ENCODE assay signal across 9 cellular contexts in genomic region chrX:41086627-41086932, GRCh38. TPM values are rescaled to one million over a fixed set of nuclear protein-coding genes. Genes with fewer than 3 reads are reported as not detected.
DNase-seq lines count a peak whose midpoint lies in the region; ATAC-seq and TF ChIP-seq lines count a peak whose summit lies in the region.
"Had no signal": no experiment of that assay in that cellular context is flagged by ENCODE, and none has a peak within 500 bp of the region (broad histone marks: within the 10 kb centered on the region; RNA-seq: fewer than 3 reads in every experiment).

No MANE protein-coding gene starts in this region.

- peaks cover 9% of the 10 kb centered on the region for H3K4me1 ChIP-seq in Panc1 (ENCODE audit: control insufficient read depth, insufficient read depth, low read length)
- H3K4me1 ChIP-seq in parathyroid adenoma = peaks cover 3% of the 10 kb centered on the region

- H3K27ac ChIP-seq in Panc1 (ENCODE audit: low read length) = peak overlapping the region; percentile 73
- H3K27ac ChIP-seq in epithelial cell of prostate = peak overlapping the region; percentile 95
- H3K27ac ChIP-seq in parathyroid adenoma = peak overlapping the region; percentile 100

- H3K36me3 ChIP-seq in Panc1 (ENCODE audit: control insufficient read depth, insufficient read depth, low read length) = no peaks in the 10 kb centered on the region
- no peaks in the 10 kb centered on the region for H3K36me3 ChIP-seq in parathyroid adenoma (ENCODE audit: control insufficient read depth, insufficient read depth, low read length)

- intact Hi-C loops in Panc1 (cut with micrococcal nuclease; ENCODE audit: unreplicated experiment) (no loop called here), posterior vena cava (cut with DNase I) (no loop called here)

- peaks cover 18% of the 10 kb centered on the region for H3K79me2 ChIP-seq in parathyroid adenoma

- CTCF ChIA-PET in Panc1 (lab: Charles Lee) = no interaction called here

- ATAC-seq in Panc1 = no peak

- peak overlapping the region; percentile 86 for H2AFZ ChIP-seq in parathyroid adenoma

- DNase-seq in GM03348 (ENCODE audit: low spot score) = peak; percentile 44
- DNase-seq in Panc1 (ENCODE audit: low read depth, low spot score) = no peak
- no peak for DNase-seq in epithelial cell of prostate (ENCODE audit: low read depth, low spot score)
- DNase-seq in UCSD-AML1 (lab: John Stamatoyannopoulos, UW; ENCODE audit: unreplicated experiment) = no peak
- DNase-seq in SIG-M5 (lab: John Stamatoyannopoulos, UW) = no peak
- DNase-seq in posterior vena cava (ENCODE audit: low spot score) = no peak
- DNase-seq in NOMO-1 (lab: John Stamatoyannopoulos, UW; ENCODE audit: unreplicated experiment in 2 of 2) = no peak
- DNase-seq: NCI-H1694 treated with DMSO at 0.1 percent for 48 hours had no signal

- in situ Hi-C loops in Panc1 (cut with HindIII; ENCODE audit: low pct_unique_long_range_greater_than_20kb, low sequenced_read_pairs) = no loop called here

- H3K27me3 ChIP-seq in Panc1 (ENCODE audit: control insufficient read depth, insufficient read depth, low read length) (no peaks in the 10 kb centered on the region), parathyroid adenoma (ENCODE audit: control insufficient read depth, insufficient read depth, low read length) (no peaks in the 10 kb centered on the region)

- no peaks in the 10 kb centered on the region for H3K9me3 ChIP-seq in Panc1 (ENCODE audit: control insufficient read depth, insufficient read depth, low read depth, low read length)
- H3K9me3 ChIP-seq in parathyroid adenoma (ENCODE audit: control insufficient read depth, low read length) = no peaks in the 10 kb centered on the region

- TF ChIP-seq CTCF in Panc1 (IDR thresholded peaks at IDR 0.05) = no peak
- TF ChIP-seq CTCF in parathyroid adenoma (IDR thresholded peaks at IDR 0.05) = no peak

- H3K4me3 ChIP-seq in Panc1 (ENCODE audit: low read depth in 2 of 2, low read length in 2 of 2) (peak overlapping the region; percentile 65 to 76), parathyroid adenoma (ENCODE audit: low read depth, low read length) (peak overlapping the region; percentile 84)

- POLR2A ChIA-PET in Panc1 (lab: Charles Lee) = interaction anchor here (0.6 to 0.7 kb wide), 2 partner anchors 20 to 40 kb away, joined by 3 to 5 read pairs; no protein-coding TSS in a partner anchor

- H3K9ac ChIP-seq in parathyroid adenoma = no peak overlapping the region

- peak overlapping the region; percentile 57 for H3K4me2 ChIP-seq in parathyroid adenoma (ENCODE audit: low read length)

- BruUV-seq in Panc1 (replicated peaks; lab: Mats Ljungman, UMichigan) = no TSS peak

RNA-seq across cellular contexts. Expression of gene USP9X, which starts 1.3 kb away (rescaled TPM):
- total RNA-seq in Panc1 (2021; ENCODE audit: unreplicated experiment) (44.4 TPM), posterior vena cava (10 to 100 TPM; 74.4 to 84.0 TPM)
- 15.4 TPM for polyA plus RNA-seq in Panc1 (2012; ENCODE audit: insufficient read length)
